In genomic region chr3:56977561-56977889, GRCh38 we compare ENCODE assay signal across 12 cellular contexts.
"Had no signal": no experiment of that assay in that cellular context is flagged by ENCODE, and none has a peak within 500 bp of the region (broad histone marks: within the 10 kb centered on the region; RNA-seq: fewer than 3 reads in every experiment).

No MANE protein-coding gene starts in this region.

- H3K27me3 ChIP-seq: brain microvascular endothelial cell, gastroesophageal sphincter had no signal

- H3K4me3 Mint-ChIP-seq: activated CD4-positive, alpha-beta memory T cell treated with anti-CD3 and anti-CD28 coated beads for 36 hours; activated CD4-positive, alpha-beta T cell treated with anti-CD3 and anti-CD28 coated beads for 36 hours; activated naive CD8-positive, alpha-beta T cell; stimulated activated naive CD8-positive, alpha-beta T cell treated with anti-CD3 and anti-CD28 coated beads, Interleukin-15, amount 100 ng/mL, for 72 hours; T-helper 2 cell treated with Interferon-gamma antibody and Interleukin-4, amounts not matched to agents 5 μg/mL and 100 μg/mL, for 36 hours; WTC11 had no signal

- H3K9me3 Mint-ChIP-seq: activated CD4-positive, alpha-beta memory T cell treated with anti-CD3 and anti-CD28 coated beads for 36 hours; stimulated activated naive CD8-positive, alpha-beta T cell treated with anti-CD3 and anti-CD28 coated beads, Interleukin-15, amount 100 ng/mL, for 72 hours; T-helper 2 cell treated with Interferon-gamma antibody and Interleukin-4, amounts not matched to agents 5 μg/mL and 100 μg/mL, for 36 hours had no signal

- H3K9me3 ChIP-seq: gastroesophageal sphincter, prostate gland had no signal

- H3K27me3 Mint-ChIP-seq: activated CD4-positive, alpha-beta memory T cell treated with anti-CD3 and anti-CD28 coated beads for 36 hours; activated CD4-positive, alpha-beta T cell treated with anti-CD3 and anti-CD28 coated beads for 36 hours; activated naive CD8-positive, alpha-beta T cell; stimulated activated naive CD8-positive, alpha-beta T cell treated with anti-CD3 and anti-CD28 coated beads, Interleukin-15, amount 100 ng/mL, for 72 hours had no signal

- H3K4me3 ChIP-seq: gastroesophageal sphincter, prostate gland had no signal

- DNase-seq: activated CD4-positive, alpha-beta memory T cell treated with anti-CD3 and anti-CD28 coated beads for 36 hours; activated CD4-positive, alpha-beta T cell treated with anti-CD3 and anti-CD28 coated beads for 36 hours; activated T-cell treated with anti-CD3 and anti-CD28 coated beads for 4 hours; central memory CD4-positive, alpha-beta T cell; stimulated activated naive CD8-positive, alpha-beta T cell treated with anti-CD3 and anti-CD28 coated beads, Interleukin-15, amount 100 ng/mL, for 72 hours had no signal

- H3K27ac ChIP-seq: brain microvascular endothelial cell, prostate gland had no signal

- H3K27ac Mint-ChIP-seq: activated CD4-positive, alpha-beta memory T cell treated with anti-CD3 and anti-CD28 coated beads for 36 hours; activated CD4-positive, alpha-beta T cell treated with anti-CD3 and anti-CD28 coated beads for 36 hours; activated naive CD8-positive, alpha-beta T cell; stimulated activated naive CD8-positive, alpha-beta T cell treated with anti-CD3 and anti-CD28 coated beads, Interleukin-15, amount 100 ng/mL, for 72 hours; T-helper 2 cell treated with Interferon-gamma antibody and Interleukin-4, amounts not matched to agents 5 μg/mL and 100 μg/mL, for 36 hours; WTC11 had no signal

- H3K4me1 ChIP-seq: gastroesophageal sphincter, prostate gland had no signal

- H3K36me3 ChIP-seq: brain microvascular endothelial cell, gastroesophageal sphincter, prostate gland had no signal

- H3K36me3 Mint-ChIP-seq: activated CD4-positive, alpha-beta memory T cell treated with anti-CD3 and anti-CD28 coated beads for 36 hours; activated naive CD8-positive, alpha-beta T cell; WTC11 had no signal

- ATAC-seq: activated CD4-positive, alpha-beta T cell treated with anti-CD3 and anti-CD28 coated beads for 36 hours; gastroesophageal sphincter; right cardiac atrium; stimulated activated naive CD8-positive, alpha-beta T cell treated with anti-CD3 and anti-CD28 coated beads, Interleukin-15, amount 100 ng/mL, for 72 hours had no signal
